ENCODE assay signal across 10 cellular contexts in genomic region chr12:8027856-8028255, GRCh38. TPM values are rescaled to one million over a fixed set of nuclear protein-coding genes. Genes with fewer than 3 reads are reported as not detected.
DNase-seq lines count a peak whose midpoint lies in the region; ATAC-seq and TF ChIP-seq lines count a peak whose summit lies in the region.
"Had no signal": no experiment of that assay in that cellular context is flagged by ENCODE, and none has a peak within 500 bp of the region (broad histone marks: within the 10 kb centered on the region; RNA-seq: fewer than 3 reads in every experiment).

No MANE protein-coding gene starts in this region.

- POLR2A ChIA-PET in HCT116 (lab: Charles Lee) = interaction anchor here (0.7 to 1.2 kb wide), 2 partner anchors 11 to 756 kb away, joined by 4 read pairs; no protein-coding TSS in a partner anchor
- POLR2A ChIA-PET in activated naive CD8-positive, alpha-beta T cell treated with anti-CD3 and anti-CD28 coated beads, Interleukin-2, amount 10 ng/mL, durations not matched to agents 7 days and 5 days (lab: Charles Lee) = interaction anchor here (0.8 to 1.3 kb wide), 6 partner anchors 11 to 165 kb away, joined by 3 to 11 read pairs (median 6); no protein-coding TSS in a partner anchor

- H3K4me1 ChIP-seq in BLaER1 = peaks cover 53% of the 10 kb centered on the region
- H3K4me1 ChIP-seq in HCT116 (ENCODE audit: control insufficient read depth in 1 of 2, insufficient read depth in 2 of 2, low read length in 2 of 2) = peaks cover 11 to 31% of the 10 kb centered on the region in 2 experiments; a peak in 3 of 4 replicates
- H3K4me1 ChIP-seq in tibial nerve = peaks cover 0 to 17% (median 0%) of the 10 kb centered on the region in 4 donors

- H3K9ac ChIP-seq in BLaER1 (0 out of 2 replicates have a peak overlapping the region, but pooled peaks have one; percentile 87), HCT116 (ENCODE audit: low read length) (peak overlapping the region; percentile 80)

- ATAC-seq in HCT116 (no peak), natural killer cell (no peak), GM21717 (IDR thresholded peaks at IDR 0.05; ENCODE audit: unreplicated experiment) (no peak), GM21737 (IDR thresholded peaks at IDR 0.05; ENCODE audit: unreplicated experiment) (no peak)
- no peak for ATAC-seq in activated naive CD8-positive, alpha-beta T cell treated with anti-CD3 and anti-CD28 coated beads, Interleukin-2, amount 10 ng/mL, durations not matched to agents 7 days and 5 days (ENCODE audit: low read depth)

- peak overlapping the region; percentile 87; the same call in 1 of the 2 replicates for H3K27ac ChIP-seq in BLaER1
- H3K27ac ChIP-seq in HCT116 (ENCODE audit: low read depth, low read length) = peak overlapping the region; percentile 97; the same call in 1 of the 2 replicates
- no peak overlapping the region for H3K27ac ChIP-seq in tibial nerve

- peak overlapping the region; percentile 49 for H2AFZ ChIP-seq in HCT116 (ENCODE audit: low read depth, low read length, poor library complexity, severe bottlenecking)

- no peaks in the 10 kb centered on the region for H3K36me3 ChIP-seq in BLaER1
- no peaks in the 10 kb centered on the region for H3K36me3 ChIP-seq in HCT116 (ENCODE audit: control insufficient read depth in 1 of 2, insufficient read depth in 2 of 2, low read length in 2 of 2)
- H3K36me3 ChIP-seq in tibial nerve = no peaks in the 10 kb centered on the region
- H3K36me3 ChIP-seq: vagina had no signal

- H3K4me2 ChIP-seq in BLaER1 (peak overlapping the region; percentile 87), HCT116 (ENCODE audit: low read length) (peak overlapping the region; percentile 84)

- DNase-seq in HCT116 (ENCODE audit: low read depth, low spot score) (no peak), natural killer cell (no peak), H4 (ENCODE audit: low spot score) (no peak), tibial nerve (ENCODE audit: low spot score in 2 of 2) (no peak)
- DNase-seq in activated naive CD8-positive, alpha-beta T cell treated with anti-CD3 and anti-CD28 coated beads, Interleukin-2, amount 10 ng/mL, durations not matched to agents 7 days and 5 days = no peak
- DNase-seq: NCI-H748 treated with DMSO at 0.1 percent for 48 hours had no signal

- CTCF ChIA-PET in HCT116 (lab: Charles Lee) = interaction anchor here (1.7 to 2.1 kb wide), 2 partner anchors 34 to 94 kb away, joined by 3 to 7 read pairs; no protein-coding TSS in a partner anchor

- H3K27me3 Mint-ChIP-seq in activated naive CD8-positive, alpha-beta T cell treated with anti-CD3 and anti-CD28 coated beads, Interleukin-2, amount 10 ng/mL, durations not matched to agents 7 days and 5 days = peaks cover 3% of the 10 kb centered on the region
- H3K27me3 Mint-ChIP-seq in natural killer cell (ENCODE audit: low read depth in 2 of 2) = no peaks in the 10 kb centered on the region

- H4K20me1 ChIP-seq in BLaER1 = no peaks in the 10 kb centered on the region
- no peaks in the 10 kb centered on the region for H4K20me1 ChIP-seq in HCT116 (ENCODE audit: insufficient read depth)

- TF ChIP-seq CTCF in HCT116 (IDR thresholded peaks at IDR 0.05 in 2 of 3, conservative IDR thresholded peaks at IDR 0.05 in 1 of 3; ENCODE audit: borderline replicate concordance in 1 of 3, insufficient read depth in 1 of 3, low read depth in 2 of 3, low read length in 2 of 3) = no peak
- TF ChIP-seq CTCF in natural killer cell (IDR thresholded peaks at IDR 0.05) = no peak
- TF ChIP-seq CTCF in tibial nerve (IDR thresholded peaks at IDR 0.05) = no peak

- H3K79me2 ChIP-seq in HCT116 (ENCODE audit: insufficient read depth, low read length) = no peaks in the 10 kb centered on the region; the same call in 1 of the 2 replicates

- TF ChIP-seq RAD21 in HCT116 (IDR thresholded peaks at IDR 0.05; ENCODE audit: low read depth) = no peak

- no peaks in the 10 kb centered on the region for H3K27me3 ChIP-seq in BLaER1
- H3K27me3 ChIP-seq in HCT116 (ENCODE audit: insufficient read depth, low read length) = no peaks in the 10 kb centered on the region
- no peaks in the 10 kb centered on the region for H3K27me3 ChIP-seq in tibial nerve
- H3K27me3 ChIP-seq: vagina had no signal

- peak overlapping the region; percentile 98 for H3K27ac Mint-ChIP-seq in activated naive CD8-positive, alpha-beta T cell treated with anti-CD3 and anti-CD28 coated beads, Interleukin-2, amount 10 ng/mL, durations not matched to agents 7 days and 5 days
- H3K27ac Mint-ChIP-seq in natural killer cell = peak overlapping the region; percentile 100

- TF ChIP-seq POLR2A in HCT116 (IDR thresholded peaks at IDR 0.05; ENCODE audit: borderline replicate concordance, extremely low read depth, insufficient read depth, insufficient read length) (no peak), tibial nerve (IDR thresholded peaks at IDR 0.05) (no peak)

- H3K9me3 ChIP-seq in BLaER1 (no peaks in the 10 kb centered on the region), HCT116 (ENCODE audit: control insufficient read depth in 1 of 2, insufficient read depth in 1 of 2, low read depth in 1 of 2, low read length in 2 of 2) (no peaks in the 10 kb centered on the region), tibial nerve (no peaks in the 10 kb centered on the region)
- H3K9me3 ChIP-seq: vagina had no signal

- H3K4me1 Mint-ChIP-seq in activated naive CD8-positive, alpha-beta T cell treated with anti-CD3 and anti-CD28 coated beads, Interleukin-2, amount 10 ng/mL, durations not matched to agents 7 days and 5 days = peaks cover 14% of the 10 kb centered on the region
- H3K4me1 Mint-ChIP-seq in natural killer cell = peaks cover 23 to 25% of the 10 kb centered on the region in 2 donors

- WGBS in tibial nerve, 2 donors = 72 to 76% methylated on average over 5 of the region's 5 CpGs

- no peak for TF ChIP-seq EP300 in tibial nerve (IDR thresholded peaks at IDR 0.05)

- intact Hi-C loops in HCT116 (cut with micrococcal nuclease) (loop anchor here (5.0 kb wide), 1 partner anchor 54 kb away; the partner anchor contains the start of gene NECAP1), natural killer cell (cut with micrococcal nuclease) (loop anchor here (1.0 to 2.0 kb wide), 2 partner anchors 92 to 215 kb away; partner anchors contain the start of gene SLC2A3)

- no peaks in the 10 kb centered on the region for H3K9me2 ChIP-seq in HCT116 (ENCODE audit: insufficient read depth)

- peak overlapping the region; percentile 41 for H3K4me3 Mint-ChIP-seq in activated naive CD8-positive, alpha-beta T cell treated with anti-CD3 and anti-CD28 coated beads, Interleukin-2, amount 10 ng/mL, durations not matched to agents 7 days and 5 days
- H3K4me3 Mint-ChIP-seq in natural killer cell = peak overlapping the region; percentile 99

- no peaks in the 10 kb centered on the region for H3K9me3 Mint-ChIP-seq in activated naive CD8-positive, alpha-beta T cell treated with anti-CD3 and anti-CD28 coated beads, Interleukin-2, amount 10 ng/mL, durations not matched to agents 7 days and 5 days
- no peaks in the 10 kb centered on the region for H3K9me3 Mint-ChIP-seq in natural killer cell

- RAD21 ChIA-PET in HCT116 (lab: Charles Lee; ENCODE audit: low non-redundant PET in 1 of 2, low total read pairs in 2 of 2, uncharacterized antibody in 2 of 2, unreplicated experiment in 2 of 2) = no interaction called here

- peaks cover 3% of the 10 kb centered on the region for H3K36me3 Mint-ChIP-seq in activated naive CD8-positive, alpha-beta T cell treated with anti-CD3 and anti-CD28 coated beads, Interleukin-2, amount 10 ng/mL, durations not matched to agents 7 days and 5 days
- peaks cover 7% of the 10 kb centered on the region for H3K36me3 Mint-ChIP-seq in natural killer cell

- H3K4me3 ChIP-seq in BLaER1 = peak overlapping the region; percentile 76
- peak overlapping the region; percentile 61 to 62 for H3K4me3 ChIP-seq in HCT116 (replicated peaks in 1 of 2; ENCODE audit: low read depth in 1 of 2, low read length in 2 of 2)
- peak overlapping the region in 1 of 4 donors; percentile 71 for H3K4me3 ChIP-seq in tibial nerve

- no TSS peak for BruUV-seq in HCT116 (replicated peaks; lab: Mats Ljungman, UMichigan)

TF ChIP-seq in HCT116, 20 proteins besides CTCF, POLR2A, EP300 and RAD21 (continues in another document):
- TF ChIP-seq CBX3 (IDR thresholded peaks at IDR 0.05; ENCODE audit: low read depth) = no peak
- no peak for TF ChIP-seq TCF7L2 (IDR thresholded peaks at IDR 0.05; ENCODE audit: borderline replicate concordance, extremely low read depth, insufficient read depth, insufficient read length)
- TF ChIP-seq EZH2phosphoT487 (IDR thresholded peaks at IDR 0.05; ENCODE audit: borderline replicate concordance) = no peak
- no peak for TF ChIP-seq FOSL1 (IDR thresholded peaks at IDR 0.05; ENCODE audit: low read depth)
- no peak for TF ChIP-seq JUND (IDR thresholded peaks at IDR 0.05)
- TF ChIP-seq SRF (IDR thresholded peaks at IDR 0.05; ENCODE audit: low read depth) = no peak
- TF ChIP-seq EZH2 (IDR thresholded peaks at IDR 0.05) = no peak
- TF ChIP-seq MAX (IDR thresholded peaks at IDR 0.05) = no peak
- no peak for TF ChIP-seq SIN3A (IDR thresholded peaks at IDR 0.05; ENCODE audit: low read depth)
- no peak for TF ChIP-seq SP1 (IDR thresholded peaks at IDR 0.05; ENCODE audit: low read depth)

RNA-seq across cellular contexts. Expression of gene FOXJ2, which starts 4.7 kb away (rescaled TPM):
- total RNA-seq in HCT116 (2021; ENCODE audit: unreplicated experiment) = 20.3 TPM
- polyA plus RNA-seq in HCT116 (2012) = 17.7 and 17.9 TPM in 2 replicates
- total RNA-seq in activated naive CD8-positive, alpha-beta T cell treated with anti-CD3 and anti-CD28 coated beads, Interleukin-2, amount 10 ng/mL, durations not matched to agents 7 days and 5 days = 10 to 100 TPM; 26.4 to 26.9 TPM
- 10 to 100 TPM; 27.8 to 28.5 (median 28.4) TPM for total RNA-seq in natural killer cell
- 5.9 and 6.2 TPM in 2 replicates for total RNA-seq in H4 (2014; rRNA removed; shearing (Covaris generic))
- 10 to 100 TPM; 19.4 to 24.7 (median 20.1) TPM for total RNA-seq in tibial nerve

RNA-seq across cellular contexts. Expression of gene C3AR1, which starts 38.3 kb away (rescaled TPM):
- not detected for total RNA-seq in HCT116 (2021; ENCODE audit: unreplicated experiment)
- 0.04 and 0.24 TPM in 2 replicates for polyA plus RNA-seq in HCT116 (2012)
- 1 to 10 TPM; 7.8 to 8.2 TPM for total RNA-seq in activated naive CD8-positive, alpha-beta T cell treated with anti-CD3 and anti-CD28 coated beads, Interleukin-2, amount 10 ng/mL, durations not matched to agents 7 days and 5 days
- total RNA-seq in natural killer cell = 10 to 100 TPM in 2 of 3 donors, 1 to 10 TPM in 1; 9.5 to 16.9 (median 13.0) TPM
- total RNA-seq in H4 (2014; rRNA removed; shearing (Covaris generic)) = 0.95 and 1.8 TPM in 2 replicates
- total RNA-seq in tibial nerve = 10 to 100 TPM in 1 of 4 donors, 1 to 10 TPM in 3; 7.1 to 16.8 (median 9.1) TPM

RNA-seq across cellular contexts. Expression of gene NECAP1, which starts 54.2 kb away (rescaled TPM):
- 35.7 TPM for total RNA-seq in HCT116 (2021; ENCODE audit: unreplicated experiment)
- polyA plus RNA-seq in HCT116 (2012) = 22.0 and 27.1 TPM in 2 replicates
- 10 to 100 TPM; 41.1 to 47.4 TPM for total RNA-seq in activated naive CD8-positive, alpha-beta T cell treated with anti-CD3 and anti-CD28 coated beads, Interleukin-2, amount 10 ng/mL, durations not matched to agents 7 days and 5 days
- 100 to 1,000 TPM; 100 to 122 (median 115) TPM for total RNA-seq in natural killer cell
- total RNA-seq in H4 (2014; rRNA removed; shearing (Covaris generic)) = 34.7 and 50.5 TPM in 2 replicates
- total RNA-seq in tibial nerve = 10 to 100 TPM; 17.4 to 38.2 (median 32.1) TPM

Comparison
In these comparisons a context has a peak if more than half of its experiments do, and no peak if none do; other contexts are left out.
1. H3K27ac ChIP-seq: peak in BLaER1 (single experiment) and HCT116 (single experiment); none in tibial nerve (0 of 4).